Comparison of ENCODE assay signal across 2 cellular contexts in the genomic region with DNA sequence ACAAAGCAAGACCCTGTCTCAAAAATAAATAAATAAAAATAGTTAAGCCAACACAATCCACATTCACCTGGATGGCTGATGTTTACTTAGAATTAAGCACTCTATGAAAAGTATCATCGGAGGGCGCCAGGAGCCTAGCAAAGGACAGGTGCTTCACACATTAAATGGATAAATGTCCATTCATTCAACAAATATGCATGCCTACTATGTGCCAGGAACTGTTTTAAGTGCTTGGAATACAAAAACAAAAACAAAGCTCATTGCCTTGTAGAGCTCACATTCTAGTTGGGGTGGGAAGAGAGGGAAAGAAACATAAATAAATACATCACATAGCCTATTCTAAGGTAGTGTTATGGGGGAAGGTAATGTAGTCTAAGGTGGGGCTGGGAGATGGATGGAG.
TF ChIP-seq lines count a peak whose summit lies in the region.

No MANE protein-coding gene starts in this region.

TF ChIP-seq in HepG2, 621 proteins besides CTCF, POLR2A, EP300 and RAD21:
- peak; percentile 65; the same call in 1 of the 2 replicates for TF ChIP-seq ZKSCAN1 (IDR thresholded peaks at IDR 0.05; ENCODE audit: low read length)
- no peak for TF ChIP-seq GZF1 (CRISPR knock-in tag; IDR thresholded peaks at IDR 0.05)

TF ChIP-seq in K562, 482 proteins besides CTCF, POLR2A, EP300 and RAD21:
- TF ChIP-seq CAMTA2 (CRISPR knock-in tag; conservative IDR thresholded peaks at IDR 0.05) (no peak), ZKSCAN1 (IDR thresholded peaks at IDR 0.05; ENCODE audit: low read depth, low read length) (peak; percentile 72; the same call in 1 of the 2 replicates)
TF ChIP-seq in K562: peak in this region for 1.
